ENCODE assay signal across 26 cellular contexts in genomic region chr5:172089298-172090117, GRCh38.
DNase-seq lines count a peak whose midpoint lies in the region; ATAC-seq, FAIRE-seq and TF ChIP-seq lines count a peak whose summit lies in the region.
"Had no signal": no experiment of that assay in that cellular context is flagged by ENCODE, and none has a peak within 500 bp of the region (broad histone marks: within the 10 kb centered on the region; RNA-seq: fewer than 3 reads in every experiment).

No MANE protein-coding gene starts in this region.

- H3K27ac ChIP-seq in CD8-positive, alpha-beta T cell (ENCODE audit: low read depth, low read length) = no peak overlapping the region
- H3K27ac ChIP-seq in kidney (ENCODE audit: low read depth in 2 of 2, low read length in 2 of 2) = no peak overlapping the region
- H3K27ac ChIP-seq: 22Rv1, adrenal gland, skin epidermis, upper lobe of right lung had no signal

- DNase-seq in T-helper 2 cell treated with Interferon-gamma antibody and Interleukin-4, amounts not matched to agents 5 μg/mL and 100 μg/mL, for 36 hours (ENCODE audit: low spot score) = no peak
- DNase-seq in T-helper 2 cell (no peak), memory B cell (ENCODE audit: low spot score in 2 of 2) (no peak), kidney (no peak), iPS-NIHi11 (ENCODE audit: low spot score) (no peak)
- no peak for DNase-seq in CD8-positive, alpha-beta T cell
- DNase-seq: activated B cell treated with CpG ODN at 0.5 μM for 24 hours; activated CD8-positive, alpha-beta memory T cell treated with anti-CD3 and anti-CD28 coated beads for 24 hours; COR-L47; DMS79; effector CD8-positive, alpha-beta T cell; foreskin melanocyte; mesendoderm; NCI-H1105; NCI-H2029 treated with DMSO at 0.1 percent for 48 hours; OCI-M1; T1000 had no signal

- H3K4me3 ChIP-seq in CD8-positive, alpha-beta T cell (ENCODE audit: low read depth, low read length) = no peak overlapping the region
- no peak overlapping the region for H3K4me3 ChIP-seq in kidney (ENCODE audit: low read length in 2 of 2)
- H3K4me3 ChIP-seq: adrenal gland, HAP-1, skin epidermis, upper lobe of right lung had no signal

- TF ChIP-seq CTCF in CD8-positive, alpha-beta T cell (IDR thresholded peaks at IDR 0.05) = no peak
- TF ChIP-seq CTCF in kidney (IDR thresholded peaks at IDR 0.05; ENCODE audit: borderline replicate concordance, extremely low read depth, insufficient read depth) = no peak

- no peak overlapping the region for H3K9ac ChIP-seq in kidney (ENCODE audit: low read length in 2 of 2)

- no peaks in the 10 kb centered on the region for H3K4me1 Mint-ChIP-seq in T-helper 2 cell treated with Interferon-gamma antibody and Interleukin-4, amounts not matched to agents 5 μg/mL and 100 μg/mL, for 36 hours (ENCODE audit: low read depth)
- H3K4me1 Mint-ChIP-seq in CD8-positive, alpha-beta T cell (ENCODE audit: low read depth) = no peaks in the 10 kb centered on the region
- peaks cover 18% of the 10 kb centered on the region for H3K4me1 Mint-ChIP-seq in activated T-helper 17 cell treated with anti-CD3 and anti-CD28 coated beads, Interleukin-2, amount 50 U/mL, for 72 hours
- peaks cover 6% of the 10 kb centered on the region for H3K4me1 Mint-ChIP-seq in memory B cell
- H3K4me1 Mint-ChIP-seq: activated B cell treated with CpG ODN at 0.5 μM for 24 hours, brain had no signal

- POLR2A ChIA-PET in CD8-positive, alpha-beta T cell (lab: Charles Lee) = interaction anchor here (1.3 kb wide), 1 partner anchor 19 kb away, joined by 3 read pairs; no protein-coding TSS in a partner anchor

- H3K27me3 ChIP-seq in CD8-positive, alpha-beta T cell (ENCODE audit: insufficient read depth, low read length) = no peaks in the 10 kb centered on the region
- H3K27me3 ChIP-seq: adrenal gland, upper lobe of right lung had no signal

- no peaks in the 10 kb centered on the region for H3K9me3 Mint-ChIP-seq in T-helper 2 cell treated with Interferon-gamma antibody and Interleukin-4, amounts not matched to agents 5 μg/mL and 100 μg/mL, for 36 hours
- H3K9me3 Mint-ChIP-seq in CD8-positive, alpha-beta T cell = no peaks in the 10 kb centered on the region
- no peaks in the 10 kb centered on the region for H3K9me3 Mint-ChIP-seq in activated T-helper 17 cell treated with anti-CD3 and anti-CD28 coated beads, Interleukin-2, amount 50 U/mL, for 72 hours
- H3K9me3 Mint-ChIP-seq in memory B cell = no peaks in the 10 kb centered on the region
- H3K9me3 Mint-ChIP-seq: activated B cell treated with CpG ODN at 0.5 μM for 24 hours, brain had no signal

- no peaks in the 10 kb centered on the region for H3K27me3 Mint-ChIP-seq in T-helper 2 cell treated with Interferon-gamma antibody and Interleukin-4, amounts not matched to agents 5 μg/mL and 100 μg/mL, for 36 hours (ENCODE audit: low read depth)
- H3K27me3 Mint-ChIP-seq in CD8-positive, alpha-beta T cell (ENCODE audit: low read depth) = no peaks in the 10 kb centered on the region
- H3K27me3 Mint-ChIP-seq in activated T-helper 17 cell treated with anti-CD3 and anti-CD28 coated beads, Interleukin-2, amount 50 U/mL, for 72 hours = no peaks in the 10 kb centered on the region
- no peaks in the 10 kb centered on the region for H3K27me3 Mint-ChIP-seq in memory B cell
- H3K27me3 Mint-ChIP-seq: activated B cell treated with CpG ODN at 0.5 μM for 24 hours, brain had no signal

- CTCF ChIA-PET in CD8-positive, alpha-beta T cell (lab: Charles Lee) = interaction anchor here (1.0 to 2.1 kb wide), 3 partner anchors 12 to 100 kb away, joined by 3 to 12 read pairs (median 6); partner anchors contain the start of gene STK10

- no peaks in the 10 kb centered on the region for H3K4me1 ChIP-seq in CD8-positive, alpha-beta T cell (ENCODE audit: insufficient read depth, low read length)
- H3K4me1 ChIP-seq in kidney (ENCODE audit: control insufficient read depth in 1 of 2, insufficient read depth in 1 of 2, low read depth in 1 of 2, low read length in 2 of 2) = no peaks in the 10 kb centered on the region
- H3K4me1 ChIP-seq: adrenal gland, HAP-1, upper lobe of right lung had no signal

- no peak for ATAC-seq in CD8-positive, alpha-beta T cell
- ATAC-seq in activated T-helper 17 cell treated with anti-CD3 and anti-CD28 coated beads, Interleukin-2, amount 50 U/mL, for 72 hours (replicated peaks) = no peak
- ATAC-seq in memory B cell (ENCODE audit: low read depth) (no peak), HG03025 (IDR thresholded peaks at IDR 0.05; ENCODE audit: low FRiP score, unreplicated experiment) (no peak)
- ATAC-seq: esophagus mucosa, upper lobe of right lung had no signal

- peaks cover 30% of the 10 kb centered on the region for H3K36me3 Mint-ChIP-seq in T-helper 2 cell treated with Interferon-gamma antibody and Interleukin-4, amounts not matched to agents 5 μg/mL and 100 μg/mL, for 36 hours (ENCODE audit: low read depth)
- H3K36me3 Mint-ChIP-seq in CD8-positive, alpha-beta T cell = peaks cover 58% of the 10 kb centered on the region
- H3K36me3 Mint-ChIP-seq in activated T-helper 17 cell treated with anti-CD3 and anti-CD28 coated beads, Interleukin-2, amount 50 U/mL, for 72 hours (ENCODE audit: low read depth) = peaks cover 71% of the 10 kb centered on the region
- H3K36me3 Mint-ChIP-seq in memory B cell = peaks cover 20% of the 10 kb centered on the region

- H3K36me3 ChIP-seq in CD8-positive, alpha-beta T cell (ENCODE audit: insufficient read depth, low read length) = peaks cover 44% of the 10 kb centered on the region
- H3K36me3 ChIP-seq in kidney (ENCODE audit: control insufficient read depth in 1 of 2, insufficient read depth in 2 of 2, low read length in 2 of 2) = no peaks in the 10 kb centered on the region
- H3K36me3 ChIP-seq: HAP-1 had no signal

- FAIRE-seq in kidney (lab: Jason Lieb, UNC) = no peak

- peak overlapping the region; percentile 33 for H3K27ac Mint-ChIP-seq in T-helper 2 cell treated with Interferon-gamma antibody and Interleukin-4, amounts not matched to agents 5 μg/mL and 100 μg/mL, for 36 hours
- peak overlapping the region; percentile 50 for H3K27ac Mint-ChIP-seq in CD8-positive, alpha-beta T cell
- peak overlapping the region; percentile 84 for H3K27ac Mint-ChIP-seq in activated T-helper 17 cell treated with anti-CD3 and anti-CD28 coated beads, Interleukin-2, amount 50 U/mL, for 72 hours
- peak overlapping the region; percentile 15 for H3K27ac Mint-ChIP-seq in memory B cell
- H3K27ac Mint-ChIP-seq: activated B cell treated with CpG ODN at 0.5 μM for 24 hours, brain had no signal

- H3K9me3 ChIP-seq in CD8-positive, alpha-beta T cell (ENCODE audit: low read length) = no peaks in the 10 kb centered on the region
- H3K9me3 ChIP-seq in kidney (ENCODE audit: control insufficient read depth in 1 of 2, low read length in 2 of 2) = no peaks in the 10 kb centered on the region
- H3K9me3 ChIP-seq: adrenal gland, HAP-1, upper lobe of right lung had no signal

- intact Hi-C loops in CD8-positive, alpha-beta T cell (cut with DNase I, micrococcal nuclease) = no loop called here
- intact Hi-C loops in kidney (cut with DNase I) = no loop called here

- H3K4me3 Mint-ChIP-seq in T-helper 2 cell treated with Interferon-gamma antibody and Interleukin-4, amounts not matched to agents 5 μg/mL and 100 μg/mL, for 36 hours = no peak overlapping the region
- no peak overlapping the region for H3K4me3 Mint-ChIP-seq in CD8-positive, alpha-beta T cell
- H3K4me3 Mint-ChIP-seq in activated T-helper 17 cell treated with anti-CD3 and anti-CD28 coated beads, Interleukin-2, amount 50 U/mL, for 72 hours = no peak overlapping the region
- H3K4me3 Mint-ChIP-seq in memory B cell = no peak overlapping the region
- H3K4me3 Mint-ChIP-seq: activated B cell treated with CpG ODN at 0.5 μM for 24 hours, brain had no signal

Comparison
In these comparisons a context has a peak if more than half of its experiments do, and no peak if none do; other contexts are left out.
1. H3K27ac Mint-ChIP-seq: peak in every context shown above with its lines; median percentile 84 in activated T-helper 17 cell treated with anti-CD3 and anti-CD28 coated beads, Interleukin-2, amount 50 U/mL, for 72 hours; 50 in CD8-positive, alpha-beta T cell; 33 in T-helper 2 cell treated with Interferon-gamma antibody and Interleukin-4, amounts not matched to agents 5 μg/mL and 100 μg/mL, for 36 hours; 15 in memory B cell.